ENCODE assay signal across 23 cellular contexts in the genomic region with DNA sequence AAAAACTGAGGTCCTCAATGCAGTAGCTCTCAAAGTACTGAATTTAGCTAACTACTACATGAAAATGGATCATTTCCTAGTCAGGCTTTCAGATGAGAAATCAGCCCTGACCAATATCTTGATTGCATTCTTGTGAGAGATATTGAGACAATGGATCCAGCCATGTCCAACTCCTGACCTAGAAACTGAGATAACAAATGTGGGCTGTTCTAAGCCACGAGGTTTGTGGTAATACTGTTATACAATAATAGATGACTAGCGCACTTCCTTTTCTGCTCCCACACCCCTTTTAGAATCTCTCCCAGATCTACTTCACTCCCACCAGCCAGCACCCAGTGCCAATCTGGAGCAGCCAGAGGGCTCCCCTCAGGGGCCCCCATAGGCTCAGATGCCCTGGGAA.
"Had no signal": no experiment of that assay in that cellular context is flagged by ENCODE, and none has a peak within 500 bp of the region (broad histone marks: within the 10 kb centered on the region; RNA-seq: fewer than 3 reads in every experiment).

No MANE protein-coding gene starts in this region.

- H3K27ac ChIP-seq: HL-60, KMS-11, RWPE1, SJCRH30, SK-N-MC had no signal

- H3K36me3 ChIP-seq: SJCRH30 had no signal

- FAIRE-seq: HTR-8/SVneo, K562 had no signal

- H3K4me2 ChIP-seq: KMS-11 had no signal

- H3K27ac Mint-ChIP-seq: IgD-negative memory B cell had no signal

- ATAC-seq: K562, Panc1, PC-3 had no signal

- H3K27me3 ChIP-seq: SJCRH30 had no signal

- H3K36me3 Mint-ChIP-seq: IgD-negative memory B cell had no signal

- DNase-seq: NCI-H1092 treated with DMSO at 0.1 percent for 48 hours, NCI-H1436, NCI-H187, NCI-H2029, NCI-H2081 treated with DMSO at 0.1 percent for 48 hours, NCI-H2171, NCI-H226, NCI-H446, NCI-H510A, NCI-H524 treated with DMSO at 0.1 percent for 48 hours, NCI-H69, NCI-H774, PC-3, SHP77, SJCRH30 had no signal

- H3K9ac ChIP-seq: KMS-11 had no signal

- H3K4me3 Mint-ChIP-seq: IgD-negative memory B cell had no signal

- H3K4me1 Mint-ChIP-seq: IgD-negative memory B cell had no signal

- H3K9me3 ChIP-seq: SJCRH30 had no signal

- H3K4me3 ChIP-seq: K562, SJCRH30, SK-N-MC had no signal
